ENCODE assay signal across 36 cellular contexts in the genomic region with DNA sequence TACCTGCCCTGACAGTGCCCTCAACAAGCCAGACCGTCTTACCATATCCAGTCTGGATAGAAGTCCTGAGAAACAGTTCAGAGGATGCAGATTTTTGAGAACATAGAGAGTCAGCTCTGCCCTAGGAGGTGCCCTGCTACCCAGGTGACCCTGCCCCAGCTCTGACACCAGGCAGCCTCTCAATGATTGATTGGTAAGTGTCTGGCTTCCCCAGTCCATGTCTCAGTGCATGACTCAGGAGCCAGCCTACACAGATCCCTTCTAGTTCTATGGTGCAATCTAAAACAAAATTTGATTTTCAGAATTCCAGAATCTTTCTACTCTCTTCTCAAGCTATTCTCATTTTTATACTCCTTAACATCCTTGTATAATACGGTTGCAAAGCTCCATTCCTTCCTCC.
"Had no signal": no experiment of that assay in that cellular context is flagged by ENCODE, and none has a peak within 500 bp of the region (broad histone marks: within the 10 kb centered on the region; RNA-seq: fewer than 3 reads in every experiment).

No MANE protein-coding gene starts in this region.

- H3K4me3 Mint-ChIP-seq: activated B cell treated with CpG ODN at 0.5 μM for 24 hours; activated CD4-positive, alpha-beta memory T cell treated with anti-CD3 and anti-CD28 coated beads, Interleukin-2, amount 10 ng/mL, durations not matched to agents 7 days and 5 days; activated CD8-positive, alpha-beta memory T cell treated with anti-CD3 and anti-CD28 coated beads, Interleukin-2, amount 10 ng/mL, durations not matched to agents 7 days and 5 days; activated naive CD8-positive, alpha-beta T cell treated with anti-CD3 and anti-CD28 coated beads for 36 hours; activated T-cell treated with anti-CD3 and anti-CD28 coated beads, Interleukin-2, amount 50 U/mL, for 72 hours; activated T-helper 17 cell treated with anti-CD3 and anti-CD28 coated beads, Interleukin-2, amount 50 U/mL, for 72 hours; IgD-negative memory B cell had no signal

- H3K36me3 ChIP-seq: brain microvascular endothelial cell, MG63, Peyer's patch had no signal

- H3K4me3 ChIP-seq: MG63, Peyer's patch had no signal

- H3K4me1 Mint-ChIP-seq: activated B cell treated with CpG ODN at 0.5 μM for 24 hours; activated CD4-positive, alpha-beta memory T cell treated with anti-CD3 and anti-CD28 coated beads, Interleukin-2, amount 10 ng/mL, durations not matched to agents 7 days and 5 days; activated naive CD8-positive, alpha-beta T cell treated with anti-CD3 and anti-CD28 coated beads for 36 hours; activated T-helper 17 cell treated with anti-CD3 and anti-CD28 coated beads, Interleukin-2, amount 50 U/mL, for 72 hours; IgD-negative memory B cell had no signal

- H3K27ac Mint-ChIP-seq: activated B cell treated with CpG ODN at 0.5 μM for 24 hours; activated CD4-positive, alpha-beta memory T cell treated with anti-CD3 and anti-CD28 coated beads, Interleukin-2, amount 10 ng/mL, durations not matched to agents 7 days and 5 days; activated CD8-positive, alpha-beta memory T cell treated with anti-CD3 and anti-CD28 coated beads, Interleukin-2, amount 10 ng/mL, durations not matched to agents 7 days and 5 days; activated naive CD8-positive, alpha-beta T cell treated with anti-CD3 and anti-CD28 coated beads for 36 hours; activated T-cell treated with anti-CD3 and anti-CD28 coated beads, Interleukin-2, amount 50 U/mL, for 72 hours; activated T-helper 17 cell treated with anti-CD3 and anti-CD28 coated beads, Interleukin-2, amount 50 U/mL, for 72 hours; IgD-negative memory B cell had no signal

- DNase-seq: activated B cell treated with CpG ODN at 0.5 μM for 24 hours; activated CD4-positive, alpha-beta memory T cell treated with anti-CD3 and anti-CD28 coated beads, Interleukin-2, amount 10 ng/mL, durations not matched to agents 7 days and 5 days; activated CD4-positive, alpha-beta T cell treated with anti-CD3 and anti-CD28 coated beads for 1 hour; activated CD4-positive, alpha-beta T cell treated with anti-CD3 and anti-CD28 coated beads for 48 hours; activated CD8-positive, alpha-beta memory T cell treated with anti-CD3 and anti-CD28 coated beads for 24 hours; activated CD8-positive, alpha-beta memory T cell treated with anti-CD3 and anti-CD28 coated beads, Interleukin-2, amount 10 ng/mL, durations not matched to agents 7 days and 5 days; activated effector memory CD4-positive, alpha-beta T cell treated with anti-CD3 and anti-CD28 coated beads, Interleukin-2, amount 50 U/mL, for 16 hours; activated naive CD4-positive, alpha-beta T cell; activated naive CD4-positive, alpha-beta T cell treated with anti-CD3 and anti-CD28 coated beads, Interleukin-2, amount 50 U/mL, for 16 hours; activated naive CD8-positive, alpha-beta T cell treated with anti-CD3 and anti-CD28 coated beads for 36 hours; activated T-cell treated with anti-CD3 and anti-CD28 coated beads, Interleukin-2, amount 50 U/mL, for 1 hour; activated T-cell treated with anti-CD3 and anti-CD28 coated beads, Interleukin-2, amount 50 U/mL, for 72 hours; amniotic stem cell; aorta; brain microvascular endothelial cell; Karpas-422; KBM-7; MG63; NCI-H1048; NCI-H1105 treated with DMSO at 0.1 percent for 48 hours; NCI-H1436; NCI-H1694; NCI-H1930; NCI-H2081 treated with DMSO at 0.1 percent for 48 hours; NCI-H345; NCI-H524 treated with DMSO at 0.1 percent for 48 hours; Peyer's patch; Right ventricle myocardium superior; RPMI8226; SW 1271; T-helper 1 cell; T-helper 2 cell; T-helper 9 cell had no signal

- H3K27ac ChIP-seq: brain microvascular endothelial cell, Peyer's patch, VCaP had no signal

- H3K4me1 ChIP-seq: Peyer's patch had no signal

- H3K27me3 ChIP-seq: brain microvascular endothelial cell, MG63, Peyer's patch had no signal

- H3K36me3 Mint-ChIP-seq: activated CD8-positive, alpha-beta memory T cell treated with anti-CD3 and anti-CD28 coated beads, Interleukin-2, amount 10 ng/mL, durations not matched to agents 7 days and 5 days; activated naive CD8-positive, alpha-beta T cell treated with anti-CD3 and anti-CD28 coated beads for 36 hours; IgD-negative memory B cell had no signal

- H3K9me3 ChIP-seq: MG63, Peyer's patch had no signal

- ATAC-seq: activated CD8-positive, alpha-beta memory T cell treated with anti-CD3 and anti-CD28 coated beads, Interleukin-2, amount 10 ng/mL, durations not matched to agents 7 days and 5 days; activated T-cell treated with anti-CD3 and anti-CD28 coated beads, Interleukin-2, amount 50 U/mL, for 72 hours; activated T-helper 17 cell treated with anti-CD3 and anti-CD28 coated beads, Interleukin-2, amount 50 U/mL, for 72 hours had no signal
